Comparison of ENCODE assay signal across 1 cellular context in the genomic region with DNA sequence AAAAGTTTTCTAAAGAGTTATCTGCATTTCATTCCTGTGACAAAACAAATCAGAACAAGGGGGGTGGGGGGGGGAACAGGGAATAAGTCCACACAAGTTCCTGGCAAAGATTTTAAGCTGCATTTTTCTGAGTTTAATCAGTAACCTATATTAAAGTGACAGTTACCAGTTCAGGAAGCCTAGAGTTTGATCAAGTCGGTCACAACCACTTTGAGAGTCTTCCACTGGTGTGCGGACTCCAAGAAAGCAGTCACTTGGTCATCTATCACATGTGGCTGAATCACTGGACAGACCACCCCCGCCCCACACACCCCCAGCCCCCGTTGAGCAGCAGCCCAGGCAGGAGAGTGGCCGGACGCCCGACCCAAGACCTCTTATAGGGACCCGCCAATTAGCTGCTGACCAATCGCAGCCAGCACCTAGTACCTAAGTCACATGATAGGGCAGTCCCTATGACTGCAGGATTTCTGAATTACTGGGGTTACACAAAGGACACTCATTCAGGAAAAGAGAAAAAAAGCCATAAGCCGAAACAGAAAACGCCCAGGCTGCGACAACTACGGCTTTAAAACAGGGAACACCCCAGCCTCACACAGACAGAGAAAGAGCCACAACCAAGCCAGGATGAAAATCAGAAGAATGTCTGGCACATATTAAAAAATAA.
A peak's percentile ranks its signal among the peaks of the same experiment; 100 is the strongest.
TF ChIP-seq lines count a peak whose summit lies in the region.

No MANE protein-coding gene starts in this region.

TF ChIP-seq in GM12878, 131 proteins besides CTCF, POLR2A, EP300 and RAD21 (continued from another document):
- TF ChIP-seq ZNF384 (IDR thresholded peaks at IDR 0.05; ENCODE audit: borderline replicate concordance, low read depth, low read length) (peak; percentile 26; the same call in 1 of the 2 replicates), IKZF2 (IDR thresholded peaks at IDR 0.05) (peak; percentile 38 to 43; a peak in 2 of 4 replicates), ATF7 (IDR thresholded peaks at IDR 0.05; ENCODE audit: low read depth) (peak; percentile 32; the same call in 1 of the 2 replicates), RUNX3 (IDR thresholded peaks at IDR 0.05; ENCODE audit: low read length) (0 out of 2 replicates have a peak, but pooled peaks have one; percentile 16), JUND (IDR thresholded peaks at IDR 0.05; ENCODE audit: low read depth, low read length) (no peak), SIN3A (IDR thresholded peaks at IDR 0.05; ENCODE audit: low read depth, low read length) (0 out of 2 replicates have a peak, but pooled peaks have one; percentile 39), POLR2AphosphoS5 (IDR thresholded peaks at IDR 0.05; ENCODE audit: low read length) (peak; percentile 33; the same call in 1 of the 2 replicates), RELA (IDR thresholded peaks at IDR 0.05; ENCODE audit: borderline replicate concordance, partially characterized antibody) (no peak), IKZF1 (conservative IDR thresholded peaks at IDR 0.05) (peak; percentile 55; the same call in 1 of the 2 replicates)
- TF ChIP-seq, protein P1, sequence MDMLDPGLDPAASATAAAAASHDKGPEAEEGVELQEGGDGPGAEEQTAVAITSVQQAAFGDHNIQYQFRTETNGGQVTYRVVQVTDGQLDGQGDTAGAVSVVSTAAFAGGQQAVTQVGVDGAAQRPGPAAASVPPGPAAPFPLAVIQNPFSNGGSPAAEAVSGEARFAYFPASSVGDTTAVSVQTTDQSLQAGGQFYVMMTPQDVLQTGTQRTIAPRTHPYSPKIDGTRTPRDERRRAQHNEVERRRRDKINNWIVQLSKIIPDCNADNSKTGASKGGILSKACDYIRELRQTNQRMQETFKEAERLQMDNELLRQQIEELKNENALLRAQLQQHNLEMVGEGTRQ (IDR thresholded peaks at IDR 0.05; ENCODE audit: borderline replicate concordance, low read depth, low read length): peak; percentile 7; the same call in 1 of the 2 replicates
- TF ChIP-seq, protein P2, sequence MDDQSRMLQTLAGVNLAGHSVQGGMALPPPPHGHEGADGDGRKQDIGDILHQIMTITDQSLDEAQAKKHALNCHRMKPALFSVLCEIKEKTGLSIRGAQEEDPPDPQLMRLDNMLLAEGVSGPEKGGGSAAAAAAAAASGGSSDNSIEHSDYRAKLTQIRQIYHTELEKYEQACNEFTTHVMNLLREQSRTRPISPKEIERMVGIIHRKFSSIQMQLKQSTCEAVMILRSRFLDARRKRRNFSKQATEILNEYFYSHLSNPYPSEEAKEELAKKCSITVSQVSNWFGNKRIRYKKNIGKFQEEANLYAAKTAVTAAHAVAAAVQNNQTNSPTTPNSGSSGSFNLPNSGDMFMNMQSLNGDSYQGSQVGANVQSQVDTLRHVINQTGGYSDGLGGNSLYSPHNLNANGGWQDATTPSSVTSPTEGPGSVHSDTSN (IDR thresholded peaks at IDR 0.05; ENCODE audit: insufficient replicate concordance, low read depth, low read length): no peak
